Comparison of ENCODE assay signal across 25 cellular contexts in the genomic region with DNA sequence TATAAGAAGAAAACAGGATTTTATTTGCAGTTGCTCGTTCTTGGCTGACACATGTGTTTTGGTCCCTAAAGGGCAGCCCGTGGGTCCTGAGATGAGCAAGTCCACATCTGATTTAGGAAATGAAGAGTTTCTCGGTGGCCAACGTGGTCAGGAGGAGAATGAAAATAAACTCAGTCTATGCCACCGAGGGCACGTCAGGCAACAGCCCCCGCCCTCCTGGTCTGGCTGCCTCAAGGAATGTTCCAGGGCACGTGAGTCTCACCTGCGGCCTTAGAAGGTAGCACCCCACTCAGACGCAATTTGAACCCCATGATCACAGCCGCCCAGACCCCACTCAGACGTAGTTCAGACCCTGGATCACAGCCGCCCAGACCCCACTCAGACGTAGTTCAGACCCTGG.
"Had no signal": no experiment of that assay in that cellular context is flagged by ENCODE, and none has a peak within 500 bp of the region (broad histone marks: within the 10 kb centered on the region; RNA-seq: fewer than 3 reads in every experiment).

No MANE protein-coding gene starts in this region.

- DNase-seq: activated CD4-positive, alpha-beta T cell treated with anti-CD3 and anti-CD28 coated beads for 48 hours; activated CD4-positive, alpha-beta T cell treated with anti-CD3 and anti-CD28 coated beads, Interleukin-2, amount 50 U/mL, for 48 hours; activated CD8-positive, alpha-beta memory T cell treated with anti-CD3 and anti-CD28 coated beads for 24 hours; activated gamma-delta T cell; activated naive CD8-positive, alpha-beta T cell treated with anti-CD3 and anti-CD28 coated beads, Interleukin-2, amount 10 ng/mL, durations not matched to agents 7 days and 5 days; brain microvascular endothelial cell; caudate nucleus; cortex of kidney; effector memory CD8-positive, alpha-beta T cell; erythroblast; gastrocnemius medialis; occipital lobe; right cardiac atrium; stimulated activated CD4-positive, alpha-beta T cell treated with anti-CD3 and anti-CD28 coated beads, Interleukin-4, amount 100 ng/mL, for 24 hours; upper lobe of left lung had no signal

- H3K27me3 ChIP-seq: ascending aorta, brain microvascular endothelial cell, hepatocyte, upper lobe of left lung had no signal

- H3K9me3 ChIP-seq: ascending aorta, gastrocnemius medialis, thoracic aorta, upper lobe of left lung had no signal

- H3K27ac ChIP-seq: ascending aorta, brain microvascular endothelial cell, gastrocnemius medialis, hepatocyte, skin epidermis, thoracic aorta, upper lobe of left lung had no signal

- H3K4me1 ChIP-seq: ascending aorta, gastrocnemius medialis, upper lobe of left lung had no signal

- H3K79me2 ChIP-seq: hepatocyte had no signal

- H3K4me3 Mint-ChIP-seq: activated naive CD4-positive, alpha-beta T cell treated with anti-CD3 and anti-CD28 coated beads, Interleukin-2, amount 10 ng/mL, durations not matched to agents 7 days and 5 days; activated naive CD8-positive, alpha-beta T cell treated with anti-CD3 and anti-CD28 coated beads, Interleukin-2, amount 10 ng/mL, durations not matched to agents 7 days and 5 days; effector memory CD8-positive, alpha-beta T cell; naive thymus-derived CD8-positive, alpha-beta T cell; neural crest cell; stimulated activated effector memory CD8-positive, alpha-beta T cell treated with anti-CD3 and anti-CD28 coated beads, Interleukin-12 subunit alpha, Interleukin-12 subunit beta, amount 100 ng/mL, for 72 hours; stimulated activated naive CD8-positive, alpha-beta T cell treated with anti-CD3 and anti-CD28 coated beads, Interleukin-15, Interleukin-2, amounts not matched to agents 100 ng/mL and 50 ng/mL, for 24 hours had no signal

- H3K9me3 Mint-ChIP-seq: activated naive CD4-positive, alpha-beta T cell treated with anti-CD3 and anti-CD28 coated beads, Interleukin-2, amount 10 ng/mL, durations not matched to agents 7 days and 5 days; activated naive CD8-positive, alpha-beta T cell treated with anti-CD3 and anti-CD28 coated beads, Interleukin-2, amount 10 ng/mL, durations not matched to agents 7 days and 5 days; effector memory CD8-positive, alpha-beta T cell; naive thymus-derived CD8-positive, alpha-beta T cell; neural crest cell; stimulated activated effector memory CD8-positive, alpha-beta T cell treated with anti-CD3 and anti-CD28 coated beads, Interleukin-12 subunit alpha, Interleukin-12 subunit beta, amount 100 ng/mL, for 72 hours; stimulated activated naive CD8-positive, alpha-beta T cell treated with anti-CD3 and anti-CD28 coated beads, Interleukin-15, Interleukin-2, amounts not matched to agents 100 ng/mL and 50 ng/mL, for 24 hours had no signal

- H3K36me3 Mint-ChIP-seq: activated naive CD4-positive, alpha-beta T cell treated with anti-CD3 and anti-CD28 coated beads, Interleukin-2, amount 10 ng/mL, durations not matched to agents 7 days and 5 days; activated naive CD8-positive, alpha-beta T cell treated with anti-CD3 and anti-CD28 coated beads, Interleukin-2, amount 10 ng/mL, durations not matched to agents 7 days and 5 days; naive thymus-derived CD8-positive, alpha-beta T cell; stimulated activated effector memory CD8-positive, alpha-beta T cell treated with anti-CD3 and anti-CD28 coated beads, Interleukin-12 subunit alpha, Interleukin-12 subunit beta, amount 100 ng/mL, for 72 hours had no signal

- H3K4me1 Mint-ChIP-seq: activated naive CD4-positive, alpha-beta T cell treated with anti-CD3 and anti-CD28 coated beads, Interleukin-2, amount 10 ng/mL, durations not matched to agents 7 days and 5 days; activated naive CD8-positive, alpha-beta T cell treated with anti-CD3 and anti-CD28 coated beads, Interleukin-2, amount 10 ng/mL, durations not matched to agents 7 days and 5 days; naive thymus-derived CD8-positive, alpha-beta T cell; neural crest cell; stimulated activated effector memory CD8-positive, alpha-beta T cell treated with anti-CD3 and anti-CD28 coated beads, Interleukin-12 subunit alpha, Interleukin-12 subunit beta, amount 100 ng/mL, for 72 hours had no signal

- H3K27me3 Mint-ChIP-seq: activated naive CD8-positive, alpha-beta T cell treated with anti-CD3 and anti-CD28 coated beads, Interleukin-2, amount 10 ng/mL, durations not matched to agents 7 days and 5 days; stimulated activated naive CD8-positive, alpha-beta T cell treated with anti-CD3 and anti-CD28 coated beads, Interleukin-15, Interleukin-2, amounts not matched to agents 100 ng/mL and 50 ng/mL, for 24 hours had no signal

- ATAC-seq: activated CD4-positive, CD25-positive, alpha-beta regulatory T cell treated with anti-CD3 and anti-CD28 coated beads, Interleukin-2, amount 50 U/mL, for 24 hours; effector memory CD8-positive, alpha-beta T cell; gastrocnemius medialis; naive thymus-derived CD8-positive, alpha-beta T cell; right cardiac atrium; stimulated activated effector memory CD8-positive, alpha-beta T cell treated with anti-CD3 and anti-CD28 coated beads, Interleukin-12 subunit alpha, Interleukin-12 subunit beta, amount 100 ng/mL, for 72 hours had no signal

- H3K36me3 ChIP-seq: ascending aorta, brain microvascular endothelial cell, gastrocnemius medialis, thoracic aorta, upper lobe of left lung had no signal

- H2AFZ ChIP-seq: hepatocyte had no signal

- H3K4me3 ChIP-seq: ascending aorta, gastrocnemius medialis, hepatocyte, skin epidermis, thoracic aorta, upper lobe of left lung had no signal

- H3K27ac Mint-ChIP-seq: activated naive CD4-positive, alpha-beta T cell treated with anti-CD3 and anti-CD28 coated beads, Interleukin-2, amount 10 ng/mL, durations not matched to agents 7 days and 5 days; activated naive CD8-positive, alpha-beta T cell treated with anti-CD3 and anti-CD28 coated beads, Interleukin-2, amount 10 ng/mL, durations not matched to agents 7 days and 5 days; effector memory CD8-positive, alpha-beta T cell; naive thymus-derived CD8-positive, alpha-beta T cell; stimulated activated effector memory CD8-positive, alpha-beta T cell treated with anti-CD3 and anti-CD28 coated beads, Interleukin-12 subunit alpha, Interleukin-12 subunit beta, amount 100 ng/mL, for 72 hours; stimulated activated naive CD8-positive, alpha-beta T cell treated with anti-CD3 and anti-CD28 coated beads, Interleukin-15, Interleukin-2, amounts not matched to agents 100 ng/mL and 50 ng/mL, for 24 hours had no signal

- H3K4me2 ChIP-seq: hepatocyte had no signal
